Comparison of ENCODE assay signal across 2 cellular contexts in genomic region chr2:75324716-75325291, GRCh38.
TF ChIP-seq lines count a peak whose summit lies in the region.

No MANE protein-coding gene starts in this region.

TF ChIP-seq in GM23338, 12 proteins besides CTCF, POLR2A, EP300 and RAD21:
- no peak for TF ChIP-seq REST (IDR thresholded peaks at IDR 0.05; ENCODE audit: unreplicated experiment)
- no peak for TF ChIP-seq JUNB (IDR thresholded peaks at IDR 0.05; ENCODE audit: unreplicated experiment)
- TF ChIP-seq ZNF462 (CRISPR knock-in tag; IDR thresholded peaks at IDR 0.05) = no peak
- no peak for TF ChIP-seq EZH2phosphoT487 (IDR thresholded peaks at IDR 0.05; ENCODE audit: unreplicated experiment)
- no peak for TF ChIP-seq ZNF331 (CRISPR knock-in tag; IDR thresholded peaks at IDR 0.05; ENCODE audit: low read depth)
- no peak for TF ChIP-seq ETS1 (IDR thresholded peaks at IDR 0.05)
- no peak for TF ChIP-seq CREB1 (CRISPR knock-in tag; IDR thresholded peaks at IDR 0.05; ENCODE audit: low read depth)

TF ChIP-seq in H1, 55 proteins besides CTCF, POLR2A, EP300 and RAD21 (continued from another document):
- TF ChIP-seq CBX8 (IDR thresholded peaks at IDR 0.05; ENCODE audit: borderline replicate concordance, low read depth, low read length) = no peak
- TF ChIP-seq JUN (IDR thresholded peaks at IDR 0.05; ENCODE audit: low read depth, low read length) = no peak
- no peak for TF ChIP-seq FOSL1 (IDR thresholded peaks at IDR 0.05; ENCODE audit: insufficient read depth, low read depth, low read length)
- TF ChIP-seq TAF7 (optimal IDR thresholded peaks at IDR 0.05; ENCODE audit: borderline replicate concordance, low read depth, low read length) = no peak
- no peak for TF ChIP-seq ASH2L (IDR thresholded peaks at IDR 0.05; ENCODE audit: low read length)
- TF ChIP-seq EGR1 (IDR thresholded peaks at IDR 0.05; ENCODE audit: borderline replicate concordance, low read depth, low read length) = no peak
TF ChIP-seq in H1: peak in this region for 0.
